ENCODE assay signal across 8 cellular contexts in genomic region chr2:65228249-65228750, GRCh38. TPM values are rescaled to one million over a fixed set of nuclear protein-coding genes. Genes with fewer than 3 reads are reported as not detected.
DNase-seq lines count a peak whose midpoint lies in the region; ATAC-seq and TF ChIP-seq lines count a peak whose summit lies in the region.

No MANE protein-coding gene starts in this region.

- peak overlapping the region; percentile 100 for H3K4me3 ChIP-seq in mucosa of rectum (ENCODE audit: low read length in 2 of 2)

- peaks cover 6% of the 10 kb centered on the region for H3K27me3 Mint-ChIP-seq in endothelial cell (ENCODE audit: unreplicated experiment)

- no peaks in the 10 kb centered on the region for H3K9me3 ChIP-seq in KOPT-K1 (ENCODE audit: insufficient read depth, low read length, poor library complexity, severe bottlenecking)
- no peaks in the 10 kb centered on the region for H3K9me3 ChIP-seq in mucosa of rectum (ENCODE audit: control insufficient read depth in 2 of 2, low read length in 2 of 2)

- H3K9ac ChIP-seq in mucosa of rectum (ENCODE audit: low read depth in 1 of 2, low read length in 2 of 2): peak overlapping the region; percentile 95 to 100

- peak overlapping the region; percentile 100 for H3K27ac Mint-ChIP-seq in endothelial cell (ENCODE audit: unreplicated experiment)

- H3K27me3 ChIP-seq in mucosa of rectum (ENCODE audit: control insufficient read depth in 2 of 2, insufficient read depth in 2 of 2, low read length in 2 of 2): no peaks in the 10 kb centered on the region

- peaks cover 16% of the 10 kb centered on the region in 2 donors for H3K4me1 ChIP-seq in mucosa of rectum (ENCODE audit: control insufficient read depth in 2 of 2, insufficient read depth in 2 of 2, low read length in 2 of 2)

- peaks cover 33% of the 10 kb centered on the region for H3K36me3 ChIP-seq in KOPT-K1 (ENCODE audit: insufficient read depth, low read length)
- peaks cover 0 to 2% of the 10 kb centered on the region in 2 donors for H3K36me3 ChIP-seq in mucosa of rectum (ENCODE audit: control insufficient read depth in 2 of 2, insufficient read depth in 2 of 2, low read length in 2 of 2)

- H3K4me3 Mint-ChIP-seq in endothelial cell (ENCODE audit: unreplicated experiment): peak overlapping the region; percentile 99

- no peaks in the 10 kb centered on the region for H3K9me3 Mint-ChIP-seq in endothelial cell (ENCODE audit: unreplicated experiment)

- peak overlapping the region; percentile 93 for H3K27ac ChIP-seq in KOPT-K1 (ENCODE audit: low read depth, low read length, poor library complexity, severe bottlenecking)
- peak overlapping the region; percentile 100 for H3K27ac ChIP-seq in mucosa of rectum (ENCODE audit: low read depth in 2 of 2, low read length in 2 of 2)

- H3K36me3 Mint-ChIP-seq in endothelial cell (ENCODE audit: low read depth, unreplicated experiment): no peaks in the 10 kb centered on the region

- DNase-seq in NCI-H1436 (lab: John Stamatoyannopoulos, UW): peak; percentile 11
- no peak for DNase-seq in NCI-H1436 treated with DMSO at 0.1 percent for 48 hours (lab: John Stamatoyannopoulos, UW)
- DNase-seq in T-helper 9 cell: peak; percentile 4
- DNase-seq in endothelial cell (ENCODE audit: low spot score): no peak
- no peak for DNase-seq in KG1 (lab: John Stamatoyannopoulos, UW)

- peaks cover 24% of the 10 kb centered on the region for H3K4me1 Mint-ChIP-seq in endothelial cell (ENCODE audit: unreplicated experiment)

- TF ChIP-seq CTCF in endothelial cell (IDR thresholded peaks at IDR 0.05; ENCODE audit: unreplicated experiment): no peak

- peak; percentile 49 for ATAC-seq in GM21717 (IDR thresholded peaks at IDR 0.05; ENCODE audit: unreplicated experiment)

RNA-seq across cellular contexts. Expression of gene ACTR2, which starts 0.7 kb away (rescaled TPM):
- total RNA-seq in endothelial cell (ENCODE audit: unreplicated experiment): 389 TPM

Comparison
In these comparisons a context has a peak if more than half of its experiments do, and no peak if none do; other contexts are left out.
1. DNase-seq: peak in NCI-H1436 (single experiment) and T-helper 9 cell (single experiment); none in NCI-H1436 treated with DMSO at 0.1 percent for 48 hours (single experiment), endothelial cell (single experiment) and KG1 (single experiment).